Comparison of ENCODE assay signal across 8 cellular contexts in genomic region chr20:63627700-63628245, GRCh38. TPM values are rescaled to one million over a fixed set of nuclear protein-coding genes. Genes with fewer than 3 reads are reported as not detected.
DNase-seq lines count a peak whose midpoint lies in the region; ATAC-seq and TF ChIP-seq lines count a peak whose summit lies in the region.

No MANE protein-coding gene starts in this region.

- peak overlapping the region; percentile 84 for H3K4me3 ChIP-seq in CD4-positive, CD25-positive, alpha-beta regulatory T cell (ENCODE audit: low read depth, low read length)
- peak overlapping the region; percentile 76 for H3K4me3 ChIP-seq in RWPE2 (ENCODE audit: severe bottlenecking)
- peak overlapping the region; percentile 81 to 99 for H3K4me3 ChIP-seq in esophagus (ENCODE audit: low read depth in 1 of 2, low read length in 2 of 2)
- H3K4me3 ChIP-seq in neural progenitor cell, result peak overlapping the region; percentile 90

- no peak overlapping the region for H2AFZ ChIP-seq in neural progenitor cell (replicated peaks)

- ATAC-seq in CD4-positive, CD25-positive, alpha-beta regulatory T cell (ENCODE audit: low read depth in 2 of 2), result no peak
- ATAC-seq in RWPE2 (ENCODE audit: low read depth), result peak; percentile 38

- H3K27ac ChIP-seq in CD4-positive, CD25-positive, alpha-beta regulatory T cell (ENCODE audit: insufficient read depth, low read length, poor library complexity, severe bottlenecking), result peak overlapping the region; percentile 93
- H3K27ac ChIP-seq in RWPE2 (ENCODE audit: poor library complexity, severe bottlenecking), result peak overlapping the region; percentile 84
- peak overlapping the region; percentile 98 to 99 for H3K27ac ChIP-seq in esophagus (ENCODE audit: low read depth in 2 of 2, low read length in 1 of 2)
- no peak overlapping the region for H3K27ac ChIP-seq in neural progenitor cell

- H3K9me3 Mint-ChIP-seq in CD4-positive, CD25-positive, alpha-beta regulatory T cell, result no peaks in the 10 kb centered on the region
- no peaks in the 10 kb centered on the region for H3K9me3 Mint-ChIP-seq in neural progenitor cell

- no peak for DNase-seq in CD4-positive, CD25-positive, alpha-beta regulatory T cell
- DNase-seq in RWPE2 (ENCODE audit: low spot score), result peak; percentile 91
- DNase-seq in neural progenitor cell (ENCODE audit: low spot score), result no peak
- no peak for DNase-seq in NCI-H1694 treated with DMSO at 0.1 percent for 48 hours (lab: John Stamatoyannopoulos, UW)
- no peak for DNase-seq in iPS-NIHi11 (ENCODE audit: low spot score)
- DNase-seq in ACHN, result no peak
- DNase-seq in GM19238 (ENCODE audit: insufficient read length, low spot score), result no peak

- H4K20me1 ChIP-seq in neural progenitor cell (ENCODE audit: low read depth), result no peaks in the 10 kb centered on the region

- WGBS in esophagus, 2 donors, result 5 to 6% methylated on average over 25 to 32 of the region's 32 CpGs

- peaks cover 31% of the 10 kb centered on the region for H3K79me2 ChIP-seq in neural progenitor cell (ENCODE audit: low read depth)

- H3K4me2 ChIP-seq in neural progenitor cell, result peak overlapping the region; percentile 91

- no peak for TF ChIP-seq CTCF in RWPE2 (IDR thresholded peaks at IDR 0.05; ENCODE audit: poor library complexity, severe bottlenecking)
- no peak for TF ChIP-seq CTCF in neural progenitor cell (IDR thresholded peaks at IDR 0.05)

- peak overlapping the region; percentile 58 for H3K9ac ChIP-seq in neural progenitor cell

- H3K4me1 ChIP-seq in CD4-positive, CD25-positive, alpha-beta regulatory T cell (ENCODE audit: control insufficient read depth, insufficient read depth, low read length, poor library complexity, severe bottlenecking), result peaks cover 46% of the 10 kb centered on the region
- H3K4me1 ChIP-seq in RWPE2 (ENCODE audit: insufficient read depth, poor library complexity, severe bottlenecking) (peaks cover 6% of the 10 kb centered on the region), esophagus (ENCODE audit: control insufficient read depth in 2 of 2, insufficient read depth in 2 of 2, low read length in 1 of 2) (peaks cover 2 to 4% of the 10 kb centered on the region in 2 donors), neural progenitor cell (no peaks in the 10 kb centered on the region)

- no peaks in the 10 kb centered on the region for H3K27me3 ChIP-seq in CD4-positive, CD25-positive, alpha-beta regulatory T cell (ENCODE audit: control insufficient read depth, insufficient read depth, low read length)
- H3K27me3 ChIP-seq in RWPE2 (ENCODE audit: insufficient read depth, poor library complexity, severe bottlenecking) (no peaks in the 10 kb centered on the region), esophagus (ENCODE audit: control insufficient read depth in 1 of 2, insufficient read depth in 2 of 2, low read length in 2 of 2) (no peaks in the 10 kb centered on the region), neural progenitor cell (no peaks in the 10 kb centered on the region)

- peaks cover 13% of the 10 kb centered on the region for H3K36me3 Mint-ChIP-seq in CD4-positive, CD25-positive, alpha-beta regulatory T cell
- H3K36me3 Mint-ChIP-seq in neural progenitor cell, result peaks cover 2% of the 10 kb centered on the region

- peaks cover 33% of the 10 kb centered on the region for H3F3A ChIP-seq in neural progenitor cell (ENCODE audit: low read depth)

- no peaks in the 10 kb centered on the region for H3K36me3 ChIP-seq in CD4-positive, CD25-positive, alpha-beta regulatory T cell (ENCODE audit: control insufficient read depth, insufficient read depth, low read length)
- H3K36me3 ChIP-seq in RWPE2 (ENCODE audit: low read depth) (peaks cover 11% of the 10 kb centered on the region; the same call in 1 of the 2 replicates), esophagus (ENCODE audit: control insufficient read depth in 2 of 2, insufficient read depth in 2 of 2, low read length in 1 of 2) (peaks cover 0 to under 1% of the 10 kb centered on the region in 2 donors), neural progenitor cell (no peaks in the 10 kb centered on the region)

- H3K9me3 ChIP-seq in CD4-positive, CD25-positive, alpha-beta regulatory T cell (ENCODE audit: control insufficient read depth in 2 of 2, low read length in 2 of 2), result no peaks in the 10 kb centered on the region
- H3K9me3 ChIP-seq in RWPE2 (ENCODE audit: severe bottlenecking) (no peaks in the 10 kb centered on the region), esophagus (ENCODE audit: control insufficient read depth in 2 of 2, insufficient read depth in 1 of 2, low read depth in 1 of 2, low read length in 1 of 2) (no peaks in the 10 kb centered on the region), neural progenitor cell (ENCODE audit: low read depth) (no peaks in the 10 kb centered on the region)

- peak overlapping the region; percentile 87 to 98 (median 96) for H3K27ac Mint-ChIP-seq in CD4-positive, CD25-positive, alpha-beta regulatory T cell
- peak overlapping the region; percentile 88 for H3K27ac Mint-ChIP-seq in neural progenitor cell

- in situ Hi-C loops in ACHN (cut with HindIII; ENCODE audit: low pct_ligation_motif_present, low pct_unique_long_range_greater_than_20kb, low sequenced_read_pairs), result no loop called here

- H3K27me3 Mint-ChIP-seq in CD4-positive, CD25-positive, alpha-beta regulatory T cell, result no peaks in the 10 kb centered on the region
- H3K27me3 Mint-ChIP-seq in neural progenitor cell (ENCODE audit: insufficient read depth, low read depth), result peaks cover 2% of the 10 kb centered on the region

- peaks cover 0 to 56% (median 25%) of the 10 kb centered on the region in 4 donors for H3K4me1 Mint-ChIP-seq in CD4-positive, CD25-positive, alpha-beta regulatory T cell
- peaks cover 22% of the 10 kb centered on the region for H3K4me1 Mint-ChIP-seq in neural progenitor cell

- peak overlapping the region; percentile 79 to 98 (median 96) for H3K4me3 Mint-ChIP-seq in CD4-positive, CD25-positive, alpha-beta regulatory T cell
- peak overlapping the region; percentile 85 for H3K4me3 Mint-ChIP-seq in neural progenitor cell

RNA-seq across cellular contexts. Expression of gene GMEB2, which starts 0.9 kb away (rescaled TPM):
- total RNA-seq in CD4-positive, CD25-positive, alpha-beta regulatory T cell, result 21.9 TPM
- 10 to 100 TPM in 2 of 4 donors, 1 to 10 TPM in 2; 8.3 to 10.5 (median 9.4) TPM for polyA plus RNA-seq in CD4-positive, CD25-positive, alpha-beta regulatory T cell
- 1 to 10 TPM; 7.6 to 8.8 TPM for polyA plus RNA-seq in esophagus
- total RNA-seq in neural progenitor cell (ENCODE audit: low replicate concordance), result 8.0 and 18.6 TPM in 2 replicates

RNA-seq across cellular contexts. Expression of gene STMN3, which starts 25.5 kb away (rescaled TPM):
- total RNA-seq in CD4-positive, CD25-positive, alpha-beta regulatory T cell, result 64.6 TPM
- polyA plus RNA-seq in CD4-positive, CD25-positive, alpha-beta regulatory T cell, result 10 to 100 TPM; 11.7 to 13.5 (median 12.5) TPM
- polyA plus RNA-seq in esophagus, result 1 to 10 TPM; 3.7 to 6.1 TPM
- 3.3 and 6.1 TPM in 2 replicates for total RNA-seq in neural progenitor cell (ENCODE audit: low replicate concordance)

RNA-seq across cellular contexts. Expression of gene RTEL1, which starts 30.3 kb away (rescaled TPM):
- 38.3 TPM for total RNA-seq in CD4-positive, CD25-positive, alpha-beta regulatory T cell
- polyA plus RNA-seq in CD4-positive, CD25-positive, alpha-beta regulatory T cell, result 1 to 10 TPM; 1.8 to 3.7 (median 2.7) TPM
- 10 to 100 TPM in 1 of 2 donors, 1 to 10 TPM in 1; 8.1 to 14.5 TPM for polyA plus RNA-seq in esophagus
- 6.0 and 16.7 TPM in 2 replicates for total RNA-seq in neural progenitor cell (ENCODE audit: low replicate concordance)

RNA-seq across cellular contexts. Expression of gene HELZ2, which starts 53.7 kb away (rescaled TPM):
- total RNA-seq in CD4-positive, CD25-positive, alpha-beta regulatory T cell, result 124 TPM
- 1 to 10 TPM; 5.8 to 8.9 (median 7.1) TPM for polyA plus RNA-seq in CD4-positive, CD25-positive, alpha-beta regulatory T cell
- 1 to 10 TPM; 7.2 to 8.3 TPM for polyA plus RNA-seq in esophagus
- 2.9 and 17.7 TPM in 2 replicates for total RNA-seq in neural progenitor cell (ENCODE audit: low replicate concordance)
